Comparison of ENCODE assay signal across 8 cellular contexts in genomic region chr1:25874635-25875153, GRCh38. TPM values are rescaled to one million over a fixed set of nuclear protein-coding genes. Genes with fewer than 3 reads are reported as not detected.
DNase-seq lines count a peak whose midpoint lies in the region; ATAC-seq and TF ChIP-seq lines count a peak whose summit lies in the region.

No MANE protein-coding gene starts in this region.

- H3K36me3 Mint-ChIP-seq in WTC11: no peaks in the 10 kb centered on the region

- no peaks in the 10 kb centered on the region for H3K9me3 ChIP-seq in gastroesophageal sphincter

- DNase-seq in WTC11 (ENCODE audit: low spot score) (no peak), skeletal muscle cell (ENCODE audit: low read depth) (no peak), NCI-H446 (lab: John Stamatoyannopoulos, UW) (no peak), NCI-H2029 (lab: John Stamatoyannopoulos, UW) (no peak)

- CTCF ChIA-PET in WTC11 (lab: Charles Lee): interaction anchor here (0.6 to 4.1 kb wide), 16 partner anchors 10 to 411 kb away, joined by 3 to 55 read pairs (median 5); partner anchors contain the start of genes CEP85 and PAFAH2

- H3K36me3 ChIP-seq in gastroesophageal sphincter: peaks cover 0 to 10% of the 10 kb centered on the region in 2 donors

- H3K4me1 Mint-ChIP-seq in WTC11: peaks cover 24% of the 10 kb centered on the region

- peak overlapping the region in 3 of 4 donors; percentile 74 to 89 (median 86) for H3K27ac ChIP-seq in gastroesophageal sphincter

- POLR2A ChIA-PET in WTC11 (lab: Charles Lee): interaction anchor here (0.5 to 2.5 kb wide), 8 partner anchors 12 to 598 kb away, joined by 3 to 16 read pairs (median 4); partner anchors contain the start of genes HMGN2 and STMN1

- no peaks in the 10 kb centered on the region for H3K9me3 Mint-ChIP-seq in WTC11

- TF ChIP-seq CTCF in GM12875 (IDR thresholded peaks at IDR 0.05; ENCODE audit: borderline replicate concordance, insufficient read depth, low read depth, low read length) (no peak), WTC11 (IDR thresholded peaks at IDR 0.05) (no peak), gastroesophageal sphincter (IDR thresholded peaks at IDR 0.05) (no peak)

- ATAC-seq in WTC11: no peak
- peak; percentile 2 for ATAC-seq in gastroesophageal sphincter
- no peak for ATAC-seq in HG03045 (IDR thresholded peaks at IDR 0.05; ENCODE audit: unreplicated experiment)
- ATAC-seq in GM18505 (IDR thresholded peaks at IDR 0.05; ENCODE audit: unreplicated experiment): no peak

- peaks cover 19% of the 10 kb centered on the region for H3K27me3 Mint-ChIP-seq in WTC11 (ENCODE audit: low read depth)

- H3K4me1 ChIP-seq in gastroesophageal sphincter: peaks cover 0 to 57% (median 12%) of the 10 kb centered on the region in 3 donors

- no peak for TF ChIP-seq POLR2A in gastroesophageal sphincter (IDR thresholded peaks at IDR 0.05)
- no peak for TF ChIP-seq POLR2A in GM18505 (IDR thresholded peaks at IDR 0.05; ENCODE audit: borderline replicate concordance, extremely low read depth, insufficient read depth, insufficient read length)

- H3K4me3 Mint-ChIP-seq in WTC11: peak overlapping the region; percentile 77

- no peak for TF ChIP-seq EP300 in gastroesophageal sphincter (IDR thresholded peaks at IDR 0.05)

- H3K4me3 ChIP-seq in GM12875 (ENCODE audit: low read depth, low read length): peak overlapping the region; percentile 63
- peak overlapping the region; percentile 44 to 70 for H3K4me3 ChIP-seq in gastroesophageal sphincter
- peak overlapping the region; percentile 62 for H3K4me3 ChIP-seq in skeletal muscle cell (ENCODE audit: low read depth, low read length)

- 0 out of 2 replicates have a peak overlapping the region, but pooled peaks have one; percentile 15 for H3K27ac Mint-ChIP-seq in WTC11

- 0 to 7% methylated on average over 1 to 3 of the region's 8 CpGs for WGBS in gastroesophageal sphincter (ENCODE audit: low coverage in 1 of 2), 2 donors

- H3K27me3 ChIP-seq in gastroesophageal sphincter: no peaks in the 10 kb centered on the region

TF ChIP-seq in WTC11, 78 proteins besides CTCF, POLR2A, EP300 and RAD21:
- no peak for TF ChIP-seq CREB1 (CRISPR knock-in tag; IDR thresholded peaks at IDR 0.05)
- TF ChIP-seq STAT6 (CRISPR knock-in tag; conservative IDR thresholded peaks at IDR 0.05; ENCODE audit: low read depth): no peak
- TF ChIP-seq NR1H2 (CRISPR knock-in tag; IDR thresholded peaks at IDR 0.05): no peak
- TF ChIP-seq FOXK1 (CRISPR knock-in tag; IDR thresholded peaks at IDR 0.05): no peak
- TF ChIP-seq ZNF138 (CRISPR knock-in tag; conservative IDR thresholded peaks at IDR 0.05): no peak
- TF ChIP-seq PRRX2 (CRISPR knock-in tag; IDR thresholded peaks at IDR 0.05): no peak
- no peak for TF ChIP-seq MYBL2 (CRISPR knock-in tag; IDR thresholded peaks at IDR 0.05)
- no peak for TF ChIP-seq ETV6 (CRISPR knock-in tag; IDR thresholded peaks at IDR 0.05)
- TF ChIP-seq IRF2 (CRISPR knock-in tag; IDR thresholded peaks at IDR 0.05; ENCODE audit: borderline replicate concordance, low read depth): no peak
- TF ChIP-seq NR3C1 (CRISPR knock-in tag; conservative IDR thresholded peaks at IDR 0.05; ENCODE audit: low read depth): no peak
- no peak for TF ChIP-seq ZNF671 (CRISPR knock-in tag; IDR thresholded peaks at IDR 0.05)
- TF ChIP-seq FOXJ3 (CRISPR knock-in tag; IDR thresholded peaks at IDR 0.05; ENCODE audit: borderline replicate concordance): no peak
- TF ChIP-seq RELA (CRISPR knock-in tag; IDR thresholded peaks at IDR 0.05; ENCODE audit: borderline replicate concordance): no peak
- no peak for TF ChIP-seq ZMAT4 (CRISPR knock-in tag; IDR thresholded peaks at IDR 0.05)

RNA-seq across cellular contexts. Expression of gene PAQR7, which starts 0.8 kb away (rescaled TPM):
- 6.7 to 9.1 TPM (median 8.4 TPM) in 3 replicates for total RNA-seq in WTC11 (2021)
- 10 to 100 TPM in 1 of 4 donors, 1 to 10 TPM in 3; 6.5 to 13.7 (median 7.8) TPM for total RNA-seq in gastroesophageal sphincter

RNA-seq across cellular contexts. Expression of gene AUNIP, which starts 15.4 kb away (rescaled TPM):
- total RNA-seq in WTC11 (2021): 14.2 to 16.1 TPM (median 15.1 TPM) in 3 replicates
- 1 to 10 TPM in 1 of 4 donors, under 1 TPM in 1, not detected in 2; 0.52 to 1.1 TPM for total RNA-seq in gastroesophageal sphincter

RNA-seq across cellular contexts. Expression of gene STMN1, which starts 31.5 kb away (rescaled TPM):
- total RNA-seq in WTC11 (2021): 418 to 483 TPM (median 458 TPM) in 3 replicates
- 10 to 100 TPM; 12.2 to 30.0 (median 14.6) TPM for total RNA-seq in gastroesophageal sphincter

RNA-seq across cellular contexts. Expression of gene MTFR1L, which starts 54.9 kb away (rescaled TPM):
- total RNA-seq in WTC11 (2021) (28.9 to 32.2 TPM (median 30.5 TPM) in 3 replicates), gastroesophageal sphincter (100 to 1,000 TPM in 2 of 4 donors, 10 to 100 TPM in 2; 83.2 to 128 (median 101) TPM)

Comparison
In these comparisons a context has a peak if more than half of its experiments do, and no peak if none do; other contexts are left out.
1. RNA of gene STMN1, which starts 31.5 kb away (total RNA-seq): 418 to 483 TPM in WTC11; 12.2 to 30.0 TPM in gastroesophageal sphincter; every median in the first group is over 10 times any median in the second.
2. Peak in every context shown above with its lines, with median percentiles within 50 percentile points of each other: H3K4me3 ChIP-seq.